ENCODE assay signal across 9 cellular contexts in genomic region chr16:11201498-11202259, GRCh38. TPM values are rescaled to one million over a fixed set of nuclear protein-coding genes. Genes with fewer than 3 reads are reported as not detected.
DNase-seq lines count a peak whose midpoint lies in the region; ATAC-seq and TF ChIP-seq lines count a peak whose summit lies in the region.
"Had no signal": no experiment of that assay in that cellular context is flagged by ENCODE, and none has a peak within 500 bp of the region (broad histone marks: within the 10 kb centered on the region; RNA-seq: fewer than 3 reads in every experiment).

No MANE protein-coding gene starts in this region.

- ATAC-seq in SK-N-SH treated with all-trans-retinoic acid at 6 μM for 48 hours (peak; percentile 72), HG02763 (IDR thresholded peaks at IDR 0.05; ENCODE audit: unreplicated experiment) (no peak), GM18873 (IDR thresholded peaks at IDR 0.05; ENCODE audit: low FRiP score, unreplicated experiment) (no peak), right cardiac atrium (no peak)

- no peaks in the 10 kb centered on the region for H3K36me3 ChIP-seq in esophagus muscularis mucosa

- POLR2A ChIA-PET in AG04449 (lab: Yijun Ruan, JAX) = interaction anchor here (0.9 to 2.2 kb wide), 2 partner anchors 54 to 131 kb away, joined by 3 to 16 read pairs; partner anchors contain the start of gene SOCS1

- no peak for TF ChIP-seq EP300 in esophagus muscularis mucosa (IDR thresholded peaks at IDR 0.05)

- intact Hi-C loops in esophagus muscularis mucosa (cut with DNase I) = no loop called here
- intact Hi-C loops in right cardiac atrium (cut with DNase I) = no loop called here

- no peaks in the 10 kb centered on the region for H3K27me3 ChIP-seq in esophagus muscularis mucosa
- no peaks in the 10 kb centered on the region for H3K27me3 ChIP-seq in right cardiac atrium (ENCODE audit: control insufficient read depth, insufficient read depth)

- 56% methylated on average over 6 of the region's 15 CpGs for WGBS in esophagus muscularis mucosa
- 56% methylated on average over 15 of the region's 15 CpGs for WGBS in right cardiac atrium

- DNase-seq in AG04449 (ENCODE audit: low read depth, low spot score) = no peak
- DNase-seq in HCEC 1CT = peak; percentile 90
- DNase-seq in hepatic stellate cell (ENCODE audit: low spot score) = peak; percentile 86
- DNase-seq in esophagus muscularis mucosa (ENCODE audit: extremely low spot score) = no peak
- no peak for DNase-seq in right cardiac atrium

- H3K4me1 ChIP-seq in esophagus muscularis mucosa (peaks cover 6 to 13% (median 11%) of the 10 kb centered on the region in 4 donors), right cardiac atrium (ENCODE audit: control insufficient read depth, insufficient read depth, low read length) (peaks cover 5% of the 10 kb centered on the region)

- H3K4me3 ChIP-seq in AG04449 (ENCODE audit: low read depth, low read length) = peak overlapping the region; percentile 6
- H3K4me3 ChIP-seq in esophagus muscularis mucosa = no peak overlapping the region
- H3K4me3 ChIP-seq in right cardiac atrium (ENCODE audit: low read length) = no peak overlapping the region
- H3K4me3 ChIP-seq: skin epidermis had no signal

- H3K9me3 ChIP-seq in esophagus muscularis mucosa = no peaks in the 10 kb centered on the region
- no peaks in the 10 kb centered on the region for H3K9me3 ChIP-seq in right cardiac atrium (ENCODE audit: control insufficient read depth, low read length)

- H3K27ac ChIP-seq in esophagus muscularis mucosa (replicated peaks in 1 of 4) (no peak overlapping the region), right cardiac atrium (ENCODE audit: low read length) (no peak overlapping the region)

- no peak for TF ChIP-seq POLR2A in esophagus muscularis mucosa (IDR thresholded peaks at IDR 0.05; ENCODE audit: low read depth)

- CTCF ChIA-PET in AG04449 (lab: Yijun Ruan, JAX) = interaction anchor here (0.7 to 1.7 kb wide), 2 partner anchors 54 to 247 kb away, joined by 3 to 4 read pairs; partner anchors contain the start of gene SOCS1

- no peak for TF ChIP-seq CTCF in AG04449 (IDR thresholded peaks at IDR 0.05; ENCODE audit: insufficient read depth, low read length, missing control alignments)
- TF ChIP-seq CTCF in esophagus muscularis mucosa (IDR thresholded peaks at IDR 0.05) = no peak

TF ChIP-seq in SK-N-SH treated with all-trans-retinoic acid at 6 μM for 48 hours, 23 proteins besides CTCF, POLR2A, EP300 and RAD21:
- TF ChIP-seq PATZ1 (CRISPR knock-in tag; IDR thresholded peaks at IDR 0.05; ENCODE audit: borderline replicate concordance) = peak; percentile 30; the same call in 1 of the 2 replicates
- no peak for TF ChIP-seq BACH2 (CRISPR knock-in tag; IDR thresholded peaks at IDR 0.05; ENCODE audit: borderline replicate concordance)
- no peak for TF ChIP-seq POU6F1 (CRISPR knock-in tag; IDR thresholded peaks at IDR 0.05; ENCODE audit: borderline replicate concordance, low read depth)
- TF ChIP-seq CSRNP3 (CRISPR knock-in tag; IDR thresholded peaks at IDR 0.05) = no peak
- TF ChIP-seq TCF4 (CRISPR knock-in tag; IDR thresholded peaks at IDR 0.05; ENCODE audit: borderline replicate concordance) = peak; percentile 35; the same call in 1 of the 2 replicates
- TF ChIP-seq ARNTL (CRISPR knock-in tag; IDR thresholded peaks at IDR 0.05; ENCODE audit: borderline replicate concordance, low read depth) = no peak

RNA-seq across cellular contexts. Expression of gene SOCS1, which starts 54.3 kb away (rescaled TPM):
- total RNA-seq in esophagus muscularis mucosa = 10 to 100 TPM in 1 of 4 donors, 1 to 10 TPM in 3; 3.8 to 11.1 (median 6.1) TPM
- 1 to 10 TPM in 3 of 4 donors, under 1 TPM in 1; 0.96 to 5.5 (median 2.2) TPM for total RNA-seq in right cardiac atrium
- polyA plus RNA-seq in right cardiac atrium = 2.1 TPM

Comparison
In these comparisons a context has a peak if more than half of its experiments do, and no peak if none do; other contexts are left out.
1. DNase-seq: peak in HCEC 1CT (single experiment) and hepatic stellate cell (single experiment); none in AG04449 (single experiment), esophagus muscularis mucosa (single experiment) and right cardiac atrium (0 of 3).